Comparison of ENCODE assay signal across 3 cellular contexts in the genomic region with DNA sequence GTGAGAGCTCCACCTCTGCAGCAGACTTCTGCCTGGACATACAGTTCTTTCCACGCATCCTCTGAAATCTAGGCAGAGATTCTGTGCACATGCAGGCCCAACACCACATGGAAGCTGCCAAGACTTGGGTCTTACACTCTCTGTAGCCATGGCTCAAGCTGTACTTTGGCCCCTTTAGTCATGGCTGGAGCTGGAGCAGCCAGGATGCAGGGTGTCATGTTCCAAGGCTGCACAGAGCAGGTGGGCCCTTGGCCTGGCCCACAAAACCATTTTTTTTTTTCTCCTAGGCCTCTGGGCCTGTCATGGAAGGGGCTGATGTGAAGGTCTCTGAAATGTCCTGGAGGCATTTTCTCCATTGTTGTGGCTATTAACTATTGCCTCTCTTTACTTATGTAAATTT.
A peak's percentile ranks its signal among the peaks of the same experiment; 100 is the strongest.
TF ChIP-seq lines count a peak whose summit lies in the region.

No MANE protein-coding gene starts in this region.

TF ChIP-seq in HepG2, 621 proteins besides CTCF, POLR2A, EP300 and RAD21:
- TF ChIP-seq, protein P1, sequence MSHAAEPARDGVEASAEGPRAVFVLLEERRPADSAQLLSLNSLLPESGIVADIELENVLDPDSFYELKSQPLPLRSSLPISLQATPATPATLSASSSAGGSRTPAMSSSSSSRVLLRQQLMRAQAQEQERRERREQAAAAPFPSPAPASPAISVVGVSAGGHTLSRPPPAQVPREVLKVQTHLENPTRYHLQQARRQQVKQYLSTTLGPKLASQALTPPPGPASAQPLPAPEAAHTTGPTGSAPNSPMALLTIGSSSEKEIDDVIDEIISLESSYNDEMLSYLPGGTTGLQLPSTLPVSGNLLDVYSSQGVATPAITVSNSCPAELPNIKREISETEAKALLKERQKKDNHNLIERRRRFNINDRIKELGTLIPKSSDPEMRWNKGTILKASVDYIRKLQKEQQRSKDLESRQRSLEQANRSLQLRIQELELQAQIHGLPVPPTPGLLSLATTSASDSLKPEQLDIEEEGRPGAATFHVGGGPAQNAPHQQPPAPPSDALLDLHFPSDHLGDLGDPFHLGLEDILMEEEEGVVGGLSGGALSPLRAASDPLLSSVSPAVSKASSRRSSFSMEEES (CRISPR knock-in tag; IDR thresholded peaks at IDR 0.05), result no peak
- no peak for TF ChIP-seq ZNF446 (CRISPR knock-in tag; IDR thresholded peaks at IDR 0.05)
- 0 out of 2 replicates have a peak, but pooled peaks have one; percentile 7 for TF ChIP-seq HNF4A (CRISPR knock-in tag; IDR thresholded peaks at IDR 0.05)

TF ChIP-seq in HEK293T, 16 proteins besides CTCF, POLR2A, EP300 and RAD21:
- no peak for TF ChIP-seq FOXM1 (IDR thresholded peaks at IDR 0.05; ENCODE audit: borderline replicate concordance)
- TF ChIP-seq CTBP1 (IDR thresholded peaks at IDR 0.05; ENCODE audit: borderline replicate concordance), result no peak
- no peak for TF ChIP-seq ARNT (IDR thresholded peaks at IDR 0.05)
- TF ChIP-seq ELF4 (IDR thresholded peaks at IDR 0.05), result no peak
- TF ChIP-seq FOXA1 (IDR thresholded peaks at IDR 0.05), result no peak
- TF ChIP-seq L3MBTL2 (conservative IDR thresholded peaks at IDR 0.05), result no peak
- no peak for TF ChIP-seq PKNOX1 (IDR thresholded peaks at IDR 0.05)
- TF ChIP-seq SUZ12 (IDR thresholded peaks at IDR 0.05), result no peak
- TF ChIP-seq SP1 (IDR thresholded peaks at IDR 0.05), result no peak
- TF ChIP-seq BHLHE40 (IDR thresholded peaks at IDR 0.05; ENCODE audit: borderline replicate concordance), result no peak
- no peak for TF ChIP-seq TARDBP (IDR thresholded peaks at IDR 0.05)
- no peak for TF ChIP-seq HDGF (IDR thresholded peaks at IDR 0.05; ENCODE audit: borderline replicate concordance)
- TF ChIP-seq NFRKB (IDR thresholded peaks at IDR 0.05), result no peak
- no peak for TF ChIP-seq FOXK2 (IDR thresholded peaks at IDR 0.05)
- no peak for TF ChIP-seq ZNF384 (IDR thresholded peaks at IDR 0.05)

TF ChIP-seq in GM23338, 12 proteins besides CTCF, POLR2A, EP300 and RAD21:
- no peak for TF ChIP-seq ETS1 (IDR thresholded peaks at IDR 0.05)
- no peak for TF ChIP-seq ZNF331 (CRISPR knock-in tag; IDR thresholded peaks at IDR 0.05; ENCODE audit: low read depth)
- no peak for TF ChIP-seq JUNB (IDR thresholded peaks at IDR 0.05; ENCODE audit: unreplicated experiment)
- no peak for TF ChIP-seq CREB1 (CRISPR knock-in tag; IDR thresholded peaks at IDR 0.05; ENCODE audit: low read depth)
- no peak for TF ChIP-seq ZNF114 (CRISPR knock-in tag; IDR thresholded peaks at IDR 0.05)
- no peak for TF ChIP-seq EZH2phosphoT487 (IDR thresholded peaks at IDR 0.05; ENCODE audit: unreplicated experiment)
- TF ChIP-seq REST (IDR thresholded peaks at IDR 0.05; ENCODE audit: unreplicated experiment), result no peak
- no peak for TF ChIP-seq STAT1 (IDR thresholded peaks at IDR 0.05; ENCODE audit: unreplicated experiment)
